Comparison of ENCODE assay signal across 8 cellular contexts in genomic region chr7:100874300-100874576, GRCh38. TPM values are rescaled to one million over a fixed set of nuclear protein-coding genes. Genes with fewer than 3 reads are reported as not detected.
DNase-seq lines count a peak whose midpoint lies in the region; ATAC-seq and TF ChIP-seq lines count a peak whose summit lies in the region.

No MANE protein-coding gene starts in this region.

- H3K36me3 Mint-ChIP-seq in natural killer cell, result no peaks in the 10 kb centered on the region

- H3K4me1 ChIP-seq in BE2C (peaks cover 6% of the 10 kb centered on the region; the same call in 1 of the 2 replicates), ectodermal cell (ENCODE audit: control insufficient read depth, insufficient read depth, low read length) (peaks cover 10% of the 10 kb centered on the region)

- intact Hi-C loops in natural killer cell (cut with micrococcal nuclease), result loop anchor here (2.0 kb wide), 1 partner anchor 15 kb away; the partner anchor contains the start of gene UFSP1

- H3K27me3 Mint-ChIP-seq in natural killer cell (ENCODE audit: low read depth in 2 of 2), result no peaks in the 10 kb centered on the region

- H3K9me3 Mint-ChIP-seq in natural killer cell, result peaks cover 0 to 2% of the 10 kb centered on the region in 2 donors

- 87 to 88% methylated on average over 8 of the region's 8 CpGs for WGBS in ectodermal cell, 2 experiments

- peaks cover 30% of the 10 kb centered on the region for H3K36me3 ChIP-seq in BE2C
- peaks cover 16% of the 10 kb centered on the region for H3K36me3 ChIP-seq in ectodermal cell (ENCODE audit: control insufficient read depth, insufficient read depth, low read length)

- no peaks in the 10 kb centered on the region for H3K9me3 ChIP-seq in BE2C
- H3K9me3 ChIP-seq in ectodermal cell (ENCODE audit: control insufficient read depth, low read length), result no peaks in the 10 kb centered on the region

- H3K27ac Mint-ChIP-seq in natural killer cell, result peak overlapping the region; percentile 90 to 99

- DNase-seq in BE2C (no peak), NCI-H69 (lab: John Stamatoyannopoulos, UW) (peak; percentile 45), natural killer cell (no peak), NCI-H2081 treated with DMSO at 0.1 percent for 48 hours (lab: John Stamatoyannopoulos, UW) (no peak), AML-193 (lab: John Stamatoyannopoulos, UW) (no peak)

- H3K4me3 Mint-ChIP-seq in natural killer cell, result peak overlapping the region; percentile 98

- H3K27ac ChIP-seq in ectodermal cell (ENCODE audit: insufficient read depth, low read depth, low read length, poor library complexity, severe bottlenecking), result peak overlapping the region; percentile 82

- H3K4me1 Mint-ChIP-seq in natural killer cell, result peaks cover 27 to 38% of the 10 kb centered on the region in 2 donors

- H3K27me3 ChIP-seq in BE2C (no peaks in the 10 kb centered on the region), ectodermal cell (ENCODE audit: control insufficient read depth, insufficient read depth, low read length, poor library complexity, severe bottlenecking) (no peaks in the 10 kb centered on the region)

- TF ChIP-seq CTCF in BE2C (IDR thresholded peaks at IDR 0.05; ENCODE audit: low read depth, low read length) (no peak), natural killer cell (IDR thresholded peaks at IDR 0.05) (no peak)

- no peak for ATAC-seq in natural killer cell
- no peak for ATAC-seq in HG03432 (IDR thresholded peaks at IDR 0.05; ENCODE audit: unreplicated experiment)
- ATAC-seq in GM21717 (IDR thresholded peaks at IDR 0.05; ENCODE audit: unreplicated experiment), result no peak

- H3K4me3 ChIP-seq in BE2C (ENCODE audit: low read depth, low read length), result peak overlapping the region; percentile 98
- H3K4me3 ChIP-seq in ectodermal cell (ENCODE audit: insufficient read depth, low read depth, low read length), result peak overlapping the region; percentile 97

RNA-seq across cellular contexts. Expression of gene SRRT, which starts 0.7 kb away (rescaled TPM):
- polyA plus RNA-seq in BE2C (2012; ENCODE audit: insufficient read depth, insufficient read length, low read depth), result 446 TPM
- polyA plus RNA-seq in ectodermal cell (2013, experiment 1 of 4), result 216 TPM
- 222 TPM for polyA plus RNA-seq in ectodermal cell (2013, experiment 2 of 4)
- polyA plus RNA-seq in ectodermal cell (2013, experiment 3 of 4), result 173 TPM
- polyA plus RNA-seq in ectodermal cell (2013, experiment 4 of 4), result 166 TPM
- total RNA-seq in natural killer cell, result 100 to 1,000 TPM; 281 to 307 (median 288) TPM

RNA-seq across cellular contexts. Expression of gene TRIP6, which starts 7.1 kb away (rescaled TPM):
- polyA plus RNA-seq in BE2C (2012; ENCODE audit: insufficient read depth, insufficient read length, low read depth), result 4.3 TPM
- 66.3 TPM for polyA plus RNA-seq in ectodermal cell (2013, experiment 1 of 4)
- polyA plus RNA-seq in ectodermal cell (2013, experiment 2 of 4), result 57.5 TPM
- polyA plus RNA-seq in ectodermal cell (2013, experiment 3 of 4), result 56.4 TPM
- 57.8 TPM for polyA plus RNA-seq in ectodermal cell (2013, experiment 4 of 4)
- 1 to 10 TPM; 1.1 to 3.5 (median 1.5) TPM for total RNA-seq in natural killer cell

RNA-seq across cellular contexts. Expression of gene UFSP1, which starts 15.3 kb away (rescaled TPM):
- 28.6 TPM for polyA plus RNA-seq in BE2C (2012; ENCODE audit: insufficient read depth, insufficient read length, low read depth)
- polyA plus RNA-seq in ectodermal cell (2013, experiment 1 of 4), result 0.72 TPM
- polyA plus RNA-seq in ectodermal cell (2013, experiment 2 of 4), result 1.5 TPM
- 1.9 TPM for polyA plus RNA-seq in ectodermal cell (2013, experiment 3 of 4)
- 1.7 TPM for polyA plus RNA-seq in ectodermal cell (2013, experiment 4 of 4)
- 1 to 10 TPM; 1.0 to 1.9 (median 1.3) TPM for total RNA-seq in natural killer cell

RNA-seq across cellular contexts. Expression of gene ACHE, which starts 21.4 kb away (rescaled TPM):
- 1.9 TPM for polyA plus RNA-seq in BE2C (2012; ENCODE audit: insufficient read depth, insufficient read length, low read depth)
- polyA plus RNA-seq in ectodermal cell (2013, experiment 1 of 4), result 1.6 TPM
- polyA plus RNA-seq in ectodermal cell (2013, experiment 2 of 4), result 2.1 TPM
- polyA plus RNA-seq in ectodermal cell (2013, experiment 3 of 4), result 1.4 TPM
- polyA plus RNA-seq in ectodermal cell (2013, experiment 4 of 4), result 1.7 TPM
- total RNA-seq in natural killer cell, result under 1 TPM; 0.18 to 0.84 (median 0.47) TPM

RNA-seq across cellular contexts. Expression of gene SLC12A9, which starts 21.7 kb away (rescaled TPM):
- 60.4 TPM for polyA plus RNA-seq in BE2C (2012; ENCODE audit: insufficient read depth, insufficient read length, low read depth)
- 25.9 TPM for polyA plus RNA-seq in ectodermal cell (2013, experiment 1 of 4)
- polyA plus RNA-seq in ectodermal cell (2013, experiment 2 of 4), result 26.2 TPM
- polyA plus RNA-seq in ectodermal cell (2013, experiment 3 of 4), result 21.4 TPM
- polyA plus RNA-seq in ectodermal cell (2013, experiment 4 of 4), result 19.9 TPM
- 10 to 100 TPM; 35.0 to 44.2 (median 38.1) TPM for total RNA-seq in natural killer cell
